ENCODE assay signal across 32 cellular contexts in genomic region chr22:47080100-47080499, GRCh38.
A peak's percentile ranks its signal among the peaks of the same experiment; 100 is the strongest.
DNase-seq lines count a peak whose midpoint lies in the region; ATAC-seq, FAIRE-seq and TF ChIP-seq lines count a peak whose summit lies in the region.
"Had no signal": no experiment of that assay in that cellular context is flagged by ENCODE, and none has a peak within 500 bp of the region (broad histone marks: within the 10 kb centered on the region; RNA-seq: fewer than 3 reads in every experiment).

No MANE protein-coding gene starts in this region.

- POLR2A ChIA-PET in HepG2 (lab: Yijun Ruan, JAX) = no interaction called here

- DNase-seq in HepG2 (ENCODE audit: low spot score) (no peak), right lobe of liver (no peak), Calu3 (no peak), NCI-H2029 (lab: John Stamatoyannopoulos, UW) (no peak)
- DNase-seq: 8988T; ACHN; AML-193; BE2C; C1 segment of cervical spinal cord; Caco-2; CD4-positive, alpha-beta memory T cell; CD4-positive, alpha-beta T cell; CD4-positive, CD25-positive, alpha-beta regulatory T cell; CD8-positive, alpha-beta memory T cell; CD8-positive, alpha-beta T cell; COR-L47; DMS 273 treated with DMSO at 0.1 percent for 48 hours; DMS153; DMS53; DMS79; DMS79 treated with DMSO at 0.1 percent for 48 hours; DND-41; EL had no signal

- no peaks in the 10 kb centered on the region for H3K27me3 ChIP-seq in HepG2 (ENCODE audit: control insufficient read depth in 1 of 2, insufficient read depth in 2 of 2, low read length in 2 of 2)
- H3K27me3 ChIP-seq in right lobe of liver = no peaks in the 10 kb centered on the region
- H3K27me3 ChIP-seq: BE2C; BLaER1; BLaER1 treated with 17β-estradiol and CSF1 and Interleukin-3, amounts not matched to agents 10 nM and 100 nM had no signal

- no peaks in the 10 kb centered on the region for H3K27me3 Mint-ChIP-seq in Calu3 (ENCODE audit: unreplicated experiment)
- H3K27me3 Mint-ChIP-seq: B cell; CD4-positive, alpha-beta memory T cell; CD4-positive, alpha-beta T cell; CD4-positive, CD25-positive, alpha-beta regulatory T cell; CD8-positive, alpha-beta memory T cell had no signal

- H3K4me2 ChIP-seq in HepG2 (ENCODE audit: low read depth, low read length) = no peak overlapping the region
- H3K4me2 ChIP-seq: A549; BLaER1; BLaER1 treated with 17β-estradiol and CSF1 and Interleukin-3, amounts not matched to agents 10 nM and 100 nM had no signal

- H3K9ac ChIP-seq in HepG2 (ENCODE audit: insufficient read depth, low read depth, low read length) = no peak overlapping the region
- H3K9ac ChIP-seq: BLaER1; BLaER1 treated with 17β-estradiol and CSF1 and Interleukin-3, amounts not matched to agents 10 nM and 100 nM had no signal

- no peaks in the 10 kb centered on the region for H3K79me2 ChIP-seq in HepG2 (ENCODE audit: insufficient read depth, low read length)

- H3K9me3 Mint-ChIP-seq in Calu3 (ENCODE audit: low read depth, unreplicated experiment) = peaks cover 9% of the 10 kb centered on the region

- FAIRE-seq in HepG2 (lab: Jason Lieb, UNC) = no peak
- FAIRE-seq: A204.1, A549, D721Med had no signal

- H3K4me3 ChIP-seq in HepG2 (replicated peaks in 1 of 3; ENCODE audit: insufficient read depth in 1 of 3, low read depth in 2 of 3, low read length in 3 of 3) (no peak overlapping the region), right lobe of liver (no peak overlapping the region)
- H3K4me3 ChIP-seq: A549; BLaER1; BLaER1 treated with 17β-estradiol and CSF1 and Interleukin-3, amounts not matched to agents 10 nM and 100 nM had no signal

- CTCF ChIA-PET in HepG2 (lab: Yijun Ruan, JAX; ENCODE audit: low intra/inter-chr PET ratio, low total read pairs) = no interaction called here
- CTCF ChIA-PET in Calu3 (lab: Charles Lee) = no interaction called here

- peak overlapping the region; percentile 10 for H3K27ac Mint-ChIP-seq in Calu3 (ENCODE audit: unreplicated experiment)
- H3K27ac Mint-ChIP-seq: B cell; CD14-positive monocyte; CD4-positive, alpha-beta memory T cell; CD4-positive, alpha-beta T cell; CD4-positive, CD25-positive, alpha-beta regulatory T cell; CD8-positive, alpha-beta memory T cell; CD8-positive, alpha-beta T cell had no signal

- intact Hi-C loops in HepG2 (cut with micrococcal nuclease; ENCODE audit: unreplicated experiment) (no loop called here), right lobe of liver (cut with DNase I) (no loop called here), Calu3 (cut with micrococcal nuclease; ENCODE audit: unreplicated experiment) (no loop called here)

- in situ Hi-C loops in HepG2 (cut with HindIII; ENCODE audit: extremely low pct_ligation_motif_present, low pct_unique_long_range_greater_than_20kb) = no loop called here

- TF ChIP-seq EP300 in HepG2 (IDR thresholded peaks at IDR 0.05; ENCODE audit: low read depth in 2 of 2, low read length in 2 of 2) (no peak), HepG2 (CRISPR knock-in tag; IDR thresholded peaks at IDR 0.05; ENCODE audit: borderline replicate concordance) (no peak)

- H2AFZ ChIP-seq in HepG2 (ENCODE audit: low read length) = no peak overlapping the region

- H3K36me3 ChIP-seq in HepG2 (replicated peaks in 1 of 2; ENCODE audit: control insufficient read depth in 1 of 2, insufficient read depth in 2 of 2, low read length in 2 of 2) (no peaks in the 10 kb centered on the region), right lobe of liver (no peaks in the 10 kb centered on the region)
- H3K36me3 ChIP-seq: BE2C had no signal

- H3K4me1 Mint-ChIP-seq in Calu3 (ENCODE audit: low read depth, unreplicated experiment) = no peaks in the 10 kb centered on the region
- H3K4me1 Mint-ChIP-seq: CD14-positive monocyte had no signal

- WGBS in HepG2 (ENCODE audit: low lambda C conversion rate) = 99% methylated on average over 3 of the region's 3 CpGs
- 67% methylated on average over 3 of the region's 3 CpGs for WGBS in right lobe of liver (ENCODE audit: insufficient coverage, low coverage, low lambda C conversion rate, missing lambda C conversion rate)

- no peak overlapping the region for H3K27ac ChIP-seq in HepG2 (ENCODE audit: extremely low read length, insufficient read depth, low read length)
- H3K27ac ChIP-seq in right lobe of liver = no peak overlapping the region
- H3K27ac ChIP-seq: 22Rv1; A549; BLaER1; BLaER1 treated with 17β-estradiol and CSF1 and Interleukin-3, amounts not matched to agents 10 nM and 100 nM; C4-2B had no signal

- H4K20me1 ChIP-seq in HepG2 (ENCODE audit: insufficient read depth, low read length) = no peaks in the 10 kb centered on the region
- H4K20me1 ChIP-seq: BLaER1 had no signal

- TF ChIP-seq CTCF in HepG2 (CRISPR knock-in tag; IDR thresholded peaks at IDR 0.05) (no peak), right lobe of liver (IDR thresholded peaks at IDR 0.05) (no peak), Calu3 (IDR thresholded peaks at IDR 0.05; ENCODE audit: unreplicated experiment) (no peak)

- no peak overlapping the region for H3K4me3 Mint-ChIP-seq in Calu3 (ENCODE audit: low read depth, unreplicated experiment)
- H3K4me3 Mint-ChIP-seq: B cell; CD14-positive monocyte; CD4-positive, alpha-beta memory T cell; CD4-positive, alpha-beta T cell; CD4-positive, CD25-positive, alpha-beta regulatory T cell; CD8-positive, alpha-beta memory T cell; CD8-positive, alpha-beta T cell had no signal

- no peak for TF ChIP-seq POLR2A in HepG2 (IDR thresholded peaks at IDR 0.05; ENCODE audit: insufficient read depth in 1 of 2, low read depth in 2 of 2, low read length in 2 of 2)
- no peak for TF ChIP-seq POLR2A in right lobe of liver (IDR thresholded peaks at IDR 0.05)

- peaks cover 5% of the 10 kb centered on the region; the same call in 1 of the 2 replicates for H3K9me3 ChIP-seq in HepG2 (ENCODE audit: low read length)
- H3K9me3 ChIP-seq in right lobe of liver = no peaks in the 10 kb centered on the region
- H3K9me3 ChIP-seq: BE2C had no signal

- H3K36me3 Mint-ChIP-seq in Calu3 (ENCODE audit: insufficient read depth, unreplicated experiment) = no peaks in the 10 kb centered on the region

- ATAC-seq in HepG2 (no peak), right lobe of liver (no peak)
- ATAC-seq: A549; CD8-positive, alpha-beta T cell had no signal

- no TSS peak for BruUV-seq in HepG2 (replicated peaks; lab: Mats Ljungman, UMichigan)
- no TSS peak for BruUV-seq in Calu3 (replicated peaks; lab: Mats Ljungman, UMichigan)

- H3K4me1 ChIP-seq in HepG2 (ENCODE audit: insufficient read depth, low read length) (no peaks in the 10 kb centered on the region), right lobe of liver (no peaks in the 10 kb centered on the region)
- H3K4me1 ChIP-seq: A549, BE2C, Caco-2 had no signal

- no peak for TF ChIP-seq RAD21 in HepG2 (CRISPR knock-in tag; IDR thresholded peaks at IDR 0.05)

TF ChIP-seq in HepG2, 621 proteins besides CTCF, POLR2A, EP300 and RAD21:
- TF ChIP-seq ZNF614 (CRISPR knock-in tag; IDR thresholded peaks at IDR 0.05; ENCODE audit: borderline replicate concordance) (peak; percentile 99), PRDM10 (CRISPR knock-in tag; IDR thresholded peaks at IDR 0.05; ENCODE audit: low read depth) (no peak)
TF ChIP-seq in HepG2: peak in this region for 1.
